In genomic region chrX:22396408-22396807, GRCh38 we compare ENCODE assay signal across 23 cellular contexts.
"Had no signal": no experiment of that assay in that cellular context is flagged by ENCODE, and none has a peak within 500 bp of the region (broad histone marks: within the 10 kb centered on the region; RNA-seq: fewer than 3 reads in every experiment).

No MANE protein-coding gene starts in this region.

- H3K9me3 Mint-ChIP-seq: activated CD8-positive, alpha-beta T cell treated with anti-CD3 and anti-CD28 coated beads for 36 hours; activated naive CD4-positive, alpha-beta T cell treated with anti-CD3 and anti-CD28 coated beads for 36 hours; activated T-cell treated with anti-CD3 and anti-CD28 coated beads, Interleukin-2, amount 50 U/mL, for 24 hours; central memory CD8-positive, alpha-beta T cell; stimulated activated effector memory CD8-positive, alpha-beta T cell treated with anti-CD3 and anti-CD28 coated beads, Interleukin-12 subunit alpha, Interleukin-12 subunit beta, amount 100 ng/mL, for 72 hours had no signal

- H3K4me1 Mint-ChIP-seq: activated CD4-positive, alpha-beta T cell treated with anti-CD3 and anti-CD28 coated beads for 36 hours; central memory CD8-positive, alpha-beta T cell; immature natural killer cell; stimulated activated effector memory CD8-positive, alpha-beta T cell treated with anti-CD3 and anti-CD28 coated beads, Interleukin-12 subunit alpha, Interleukin-12 subunit beta, amount 100 ng/mL, for 72 hours; WTC11 had no signal

- H3K36me3 ChIP-seq: brain microvascular endothelial cell, esophagus muscularis mucosa, heart right ventricle, neutrophil, sigmoid colon, upper lobe of left lung had no signal

- ATAC-seq: activated CD4-positive, alpha-beta T cell treated with anti-CD3 and anti-CD28 coated beads for 36 hours; activated CD8-positive, alpha-beta T cell treated with anti-CD3 and anti-CD28 coated beads for 36 hours; heart right ventricle; left cardiac atrium; natural killer cell treated with Interleukin-12 subunit alpha and Interleukin-12 subunit beta and Interleukin-15 and Interleukin-18, amount 100 ng/mL, for 72 hours; stimulated activated effector memory CD8-positive, alpha-beta T cell treated with anti-CD3 and anti-CD28 coated beads, Interleukin-12 subunit alpha, Interleukin-12 subunit beta, amount 100 ng/mL, for 72 hours; WTC11 had no signal

- H3K27ac Mint-ChIP-seq: activated CD4-positive, alpha-beta T cell treated with anti-CD3 and anti-CD28 coated beads for 36 hours; activated CD8-positive, alpha-beta T cell treated with anti-CD3 and anti-CD28 coated beads for 36 hours; activated naive CD4-positive, alpha-beta T cell treated with anti-CD3 and anti-CD28 coated beads for 36 hours; activated T-cell treated with anti-CD3 and anti-CD28 coated beads, Interleukin-2, amount 50 U/mL, for 24 hours; immature natural killer cell; natural killer cell treated with Interleukin-12 subunit alpha and Interleukin-12 subunit beta and Interleukin-15 and Interleukin-18, amount 100 ng/mL, for 72 hours; stimulated activated effector memory CD8-positive, alpha-beta T cell treated with anti-CD3 and anti-CD28 coated beads, Interleukin-12 subunit alpha, Interleukin-12 subunit beta, amount 100 ng/mL, for 72 hours; WTC11 had no signal

- FAIRE-seq: endometrium, TTC549 had no signal

- H3K4me3 Mint-ChIP-seq: activated CD4-positive, alpha-beta T cell treated with anti-CD3 and anti-CD28 coated beads for 36 hours; activated CD8-positive, alpha-beta T cell treated with anti-CD3 and anti-CD28 coated beads for 36 hours; activated naive CD4-positive, alpha-beta T cell treated with anti-CD3 and anti-CD28 coated beads for 36 hours; activated T-cell treated with anti-CD3 and anti-CD28 coated beads, Interleukin-2, amount 50 U/mL, for 24 hours; central memory CD8-positive, alpha-beta T cell; immature natural killer cell; natural killer cell treated with Interleukin-12 subunit alpha and Interleukin-12 subunit beta and Interleukin-15 and Interleukin-18, amount 100 ng/mL, for 72 hours; stimulated activated effector memory CD8-positive, alpha-beta T cell treated with anti-CD3 and anti-CD28 coated beads, Interleukin-12 subunit alpha, Interleukin-12 subunit beta, amount 100 ng/mL, for 72 hours; WTC11 had no signal

- H3K4me3 ChIP-seq: esophagus muscularis mucosa, heart right ventricle, sigmoid colon, testis, upper lobe of left lung had no signal

- H3K36me3 Mint-ChIP-seq: immature natural killer cell; natural killer cell treated with Interleukin-12 subunit alpha and Interleukin-12 subunit beta and Interleukin-15 and Interleukin-18, amount 100 ng/mL, for 72 hours; stimulated activated effector memory CD8-positive, alpha-beta T cell treated with anti-CD3 and anti-CD28 coated beads, Interleukin-12 subunit alpha, Interleukin-12 subunit beta, amount 100 ng/mL, for 72 hours; WTC11 had no signal

- H3K27me3 Mint-ChIP-seq: activated CD4-positive, alpha-beta T cell treated with anti-CD3 and anti-CD28 coated beads for 36 hours; activated CD8-positive, alpha-beta T cell treated with anti-CD3 and anti-CD28 coated beads for 36 hours; central memory CD8-positive, alpha-beta T cell; natural killer cell treated with Interleukin-12 subunit alpha and Interleukin-12 subunit beta and Interleukin-15 and Interleukin-18, amount 100 ng/mL, for 72 hours had no signal

- DNase-seq: activated CD4-positive, alpha-beta T cell treated with anti-CD3 and anti-CD28 coated beads for 36 hours; activated CD8-positive, alpha-beta T cell treated with anti-CD3 and anti-CD28 coated beads for 36 hours; activated naive CD4-positive, alpha-beta T cell treated with anti-CD3 and anti-CD28 coated beads for 36 hours; activated T-cell treated with anti-CD3 and anti-CD28 coated beads, Interleukin-2, amount 50 U/mL, for 24 hours; anterior cingulate cortex; brain microvascular endothelial cell; cortex of kidney; heart right ventricle; immature natural killer cell; left cardiac atrium; posterior cingulate gyrus; sigmoid colon; stimulated activated CD4-positive, alpha-beta T cell treated with anti-CD3 and anti-CD28 coated beads, Interleukin-4, amount 100 ng/mL, for 24 hours; testis; upper lobe of left lung had no signal

- H3K27ac ChIP-seq: esophagus muscularis mucosa, heart right ventricle, neutrophil, testis, upper lobe of left lung had no signal

- H3K27me3 ChIP-seq: brain microvascular endothelial cell, esophagus muscularis mucosa, heart right ventricle, neutrophil, sigmoid colon, testis, upper lobe of left lung had no signal

- H3K4me1 ChIP-seq: heart right ventricle, testis, upper lobe of left lung had no signal

- H3K9me3 ChIP-seq: esophagus muscularis mucosa, heart right ventricle, neutrophil, sigmoid colon, testis, upper lobe of left lung had no signal
